ENCODE assay signal across 1 cellular context in the genomic region with DNA sequence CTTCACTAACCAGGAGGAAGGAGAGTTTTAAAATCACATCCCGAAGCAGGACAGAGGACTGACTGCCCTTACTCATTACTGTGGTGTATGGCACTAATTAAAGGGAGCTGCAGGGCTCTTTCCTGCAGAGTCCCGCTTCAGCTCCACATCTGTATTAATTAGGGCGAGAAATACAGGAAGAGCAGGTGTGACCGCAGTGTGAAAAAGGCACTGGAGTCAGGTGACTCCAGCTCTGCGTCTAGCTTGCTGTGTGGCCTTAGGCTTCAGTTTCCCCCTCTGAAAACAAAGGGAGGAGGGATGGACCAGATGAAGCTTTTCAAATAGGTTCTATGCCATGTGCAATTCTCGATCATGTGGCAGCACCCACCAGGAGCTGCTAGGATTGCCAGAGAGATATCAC.
TF ChIP-seq lines count a peak whose summit lies in the region.

No MANE protein-coding gene starts in this region.

TF ChIP-seq in GM23338, 12 proteins besides CTCF, POLR2A, EP300 and RAD21 (continued from another document):
- TF ChIP-seq, protein P1, sequence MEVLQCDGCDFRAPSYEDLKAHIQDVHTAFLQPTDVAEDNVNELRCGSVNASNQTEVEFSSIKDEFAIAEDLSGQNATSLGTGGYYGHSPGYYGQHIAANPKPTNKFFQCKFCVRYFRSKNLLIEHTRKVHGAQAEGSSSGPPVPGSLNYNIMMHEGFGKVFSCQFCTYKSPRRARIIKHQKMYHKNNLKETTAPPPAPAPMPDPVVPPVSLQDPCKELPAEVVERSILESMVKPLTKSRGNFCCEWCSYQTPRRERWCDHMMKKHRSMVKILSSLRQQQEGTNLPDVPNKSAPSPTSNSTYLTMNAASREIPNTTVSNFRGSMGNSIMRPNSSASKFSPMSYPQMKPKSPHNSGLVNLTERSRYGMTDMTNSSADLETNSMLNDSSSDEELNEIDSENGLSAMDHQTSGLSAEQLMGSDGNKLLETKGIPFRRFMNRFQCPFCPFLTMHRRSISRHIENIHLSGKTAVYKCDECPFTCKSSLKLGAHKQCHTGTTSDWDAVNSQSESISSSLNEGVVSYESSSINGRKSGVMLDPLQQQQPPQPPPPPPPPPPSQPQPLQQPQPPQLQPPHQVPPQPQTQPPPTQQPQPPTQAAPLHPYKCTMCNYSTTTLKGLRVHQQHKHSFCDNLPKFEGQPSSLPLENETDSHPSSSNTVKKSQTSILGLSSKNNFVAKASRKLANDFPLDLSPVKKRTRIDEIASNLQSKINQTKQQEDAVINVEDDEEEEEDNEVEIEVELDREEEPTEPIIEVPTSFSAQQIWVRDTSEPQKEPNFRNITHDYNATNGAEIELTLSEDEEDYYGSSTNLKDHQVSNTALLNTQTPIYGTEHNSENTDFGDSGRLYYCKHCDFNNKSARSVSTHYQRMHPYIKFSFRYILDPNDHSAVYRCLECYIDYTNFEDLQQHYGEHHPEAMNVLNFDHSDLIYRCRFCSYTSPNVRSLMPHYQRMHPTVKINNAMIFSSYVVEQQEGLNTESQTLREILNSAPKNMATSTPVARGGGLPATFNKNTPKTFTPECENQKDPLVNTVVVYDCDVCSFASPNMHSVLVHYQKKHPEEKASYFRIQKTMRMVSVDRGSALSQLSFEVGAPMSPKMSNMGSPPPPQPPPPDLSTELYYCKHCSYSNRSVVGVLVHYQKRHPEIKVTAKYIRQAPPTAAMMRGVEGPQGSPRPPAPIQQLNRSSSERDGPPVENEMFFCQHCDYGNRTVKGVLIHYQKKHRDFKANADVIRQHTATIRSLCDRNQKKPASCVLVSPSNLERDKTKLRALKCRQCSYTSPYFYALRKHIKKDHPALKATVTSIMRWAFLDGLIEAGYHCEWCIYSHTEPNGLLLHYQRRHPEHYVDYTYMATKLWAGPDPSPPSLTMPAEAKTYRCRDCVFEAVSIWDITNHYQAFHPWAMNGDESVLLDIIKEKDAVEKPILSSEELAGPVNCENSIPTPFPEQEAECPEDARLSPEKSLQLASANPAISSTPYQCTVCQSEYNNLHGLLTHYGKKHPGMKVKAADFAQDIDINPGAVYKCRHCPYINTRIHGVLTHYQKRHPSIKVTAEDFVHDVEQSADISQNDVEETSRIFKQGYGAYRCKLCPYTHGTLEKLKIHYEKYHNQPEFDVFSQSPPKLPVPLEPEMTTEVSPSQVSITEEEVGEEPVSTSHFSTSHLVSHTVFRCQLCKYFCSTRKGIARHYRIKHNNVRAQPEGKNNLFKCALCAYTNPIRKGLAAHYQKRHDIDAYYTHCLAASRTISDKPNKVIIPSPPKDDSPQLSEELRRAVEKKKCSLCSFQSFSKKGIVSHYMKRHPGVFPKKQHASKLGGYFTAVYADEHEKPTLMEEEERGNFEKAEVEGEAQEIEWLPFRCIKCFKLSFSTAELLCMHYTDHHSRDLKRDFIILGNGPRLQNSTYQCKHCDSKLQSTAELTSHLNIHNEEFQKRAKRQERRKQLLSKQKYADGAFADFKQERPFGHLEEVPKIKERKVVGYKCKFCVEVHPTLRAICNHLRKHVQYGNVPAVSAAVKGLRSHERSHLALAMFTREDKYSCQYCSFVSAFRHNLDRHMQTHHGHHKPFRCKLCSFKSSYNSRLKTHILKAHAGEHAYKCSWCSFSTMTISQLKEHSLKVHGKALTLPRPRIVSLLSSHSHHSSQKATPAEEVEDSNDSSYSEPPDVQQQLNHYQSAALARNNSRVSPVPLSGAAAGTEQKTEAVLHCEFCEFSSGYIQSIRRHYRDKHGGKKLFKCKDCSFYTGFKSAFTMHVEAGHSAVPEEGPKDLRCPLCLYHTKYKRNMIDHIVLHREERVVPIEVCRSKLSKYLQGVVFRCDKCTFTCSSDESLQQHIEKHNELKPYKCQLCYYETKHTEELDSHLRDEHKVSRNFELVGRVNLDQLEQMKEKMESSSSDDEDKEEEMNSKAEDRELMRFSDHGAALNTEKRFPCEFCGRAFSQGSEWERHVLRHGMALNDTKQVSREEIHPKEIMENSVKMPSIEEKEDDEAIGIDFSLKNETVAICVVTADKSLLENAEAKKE (CRISPR knock-in tag; IDR thresholded peaks at IDR 0.05), result no peak
